In genomic region chr2:62036229-62036628, GRCh38 we compare ENCODE assay signal across 29 cellular contexts.
"Had no signal": no experiment of that assay in that cellular context is flagged by ENCODE, and none has a peak within 500 bp of the region (broad histone marks: within the 10 kb centered on the region; RNA-seq: fewer than 3 reads in every experiment).

No MANE protein-coding gene starts in this region.

- H3K36me3 Mint-ChIP-seq: stimulated activated effector memory CD8-positive, alpha-beta T cell treated with anti-CD3 and anti-CD28 coated beads, Interleukin-12 subunit alpha, Interleukin-12 subunit beta, amount 100 ng/mL, for 72 hours had no signal

- H3K4me1 ChIP-seq: stomach, suprapubic skin, testis, tibial artery, tibial nerve, upper lobe of right lung, uterus, vagina had no signal

- H3K4me3 Mint-ChIP-seq: stimulated activated effector memory CD8-positive, alpha-beta T cell treated with anti-CD3 and anti-CD28 coated beads, Interleukin-12 subunit alpha, Interleukin-12 subunit beta, amount 100 ng/mL, for 72 hours; stimulated activated memory B cell treated with anti-CD40 and anti-IgM and Interleukin-4, amounts not matched to agents 10 μg/mL and 1 μg/mL and 100 μg/mL, for 72 hours; stimulated activated naive B cell treated with anti-CD40 and anti-IgM and Interleukin-4, amounts not matched to agents 10 μg/mL and 1 μg/mL and 100 μg/mL, for 72 hours; stimulated activated naive CD8-positive, alpha-beta T cell treated with anti-CD3 and anti-CD28 coated beads, Interleukin-15, amount 100 ng/mL, for 72 hours; stimulated activated naive CD8-positive, alpha-beta T cell treated with anti-CD3 and anti-CD28 coated beads, Interleukin-15, Interleukin-2, amounts not matched to agents 100 ng/mL and 50 ng/mL, for 24 hours had no signal

- H3K9me3 Mint-ChIP-seq: stimulated activated effector memory CD8-positive, alpha-beta T cell treated with anti-CD3 and anti-CD28 coated beads, Interleukin-12 subunit alpha, Interleukin-12 subunit beta, amount 100 ng/mL, for 72 hours; stimulated activated naive CD8-positive, alpha-beta T cell treated with anti-CD3 and anti-CD28 coated beads, Interleukin-15, amount 100 ng/mL, for 72 hours; stimulated activated naive CD8-positive, alpha-beta T cell treated with anti-CD3 and anti-CD28 coated beads, Interleukin-15, Interleukin-2, amounts not matched to agents 100 ng/mL and 50 ng/mL, for 24 hours had no signal

- H3K9me3 ChIP-seq: stomach, suprapubic skin, testis, thoracic aorta, thyroid gland, tibial artery, tibial nerve, transverse colon, upper lobe of left lung, upper lobe of right lung, uterus, vagina had no signal

- H3K36me3 ChIP-seq: stomach, suprapubic skin, thoracic aorta, thyroid gland, tibial artery, tibial nerve, transverse colon, upper lobe of left lung, upper lobe of right lung, uterus, vagina had no signal

- H3K27ac Mint-ChIP-seq: stimulated activated effector memory CD8-positive, alpha-beta T cell treated with anti-CD3 and anti-CD28 coated beads, Interleukin-12 subunit alpha, Interleukin-12 subunit beta, amount 100 ng/mL, for 72 hours; stimulated activated memory B cell treated with anti-CD40 and anti-IgM and Interleukin-4, amounts not matched to agents 10 μg/mL and 1 μg/mL and 100 μg/mL, for 72 hours; stimulated activated naive B cell treated with anti-CD40 and anti-IgM and Interleukin-4, amounts not matched to agents 10 μg/mL and 1 μg/mL and 100 μg/mL, for 72 hours; stimulated activated naive CD8-positive, alpha-beta T cell treated with anti-CD3 and anti-CD28 coated beads, Interleukin-15, Interleukin-2, amounts not matched to agents 100 ng/mL and 50 ng/mL, for 24 hours had no signal

- H3K27ac ChIP-seq: stomach, suprapubic skin, testis, thoracic aorta, thyroid gland, tibial artery, tibial nerve, transverse colon, upper lobe of left lung, upper lobe of right lung, uterus, vagina had no signal

- H3K4me3 ChIP-seq: stomach, suprapubic skin, testis, thoracic aorta, thyroid gland, tibial artery, tibial nerve, transverse colon, upper lobe of left lung, upper lobe of right lung, uterus, vagina had no signal

- FAIRE-seq: urothelium cell line had no signal

- H3K27me3 ChIP-seq: stomach, suprapubic skin, testis, thyroid gland, tibial artery, tibial nerve, transverse colon, upper lobe of left lung, upper lobe of right lung, uterus, vagina had no signal

- DNase-seq: stimulated activated CD4-positive, alpha-beta T cell treated with anti-CD3 and anti-CD28 coated beads, Interleukin-2, amount 100 ng/mL, for 48 hours; stimulated activated CD4-positive, alpha-beta T cell treated with anti-CD3 and anti-CD28 coated beads, Interleukin-4, amount 100 ng/mL, for 1 hour; stimulated activated CD4-positive, alpha-beta T cell treated with anti-CD3 and anti-CD28 coated beads, Interleukin-4, amount 100 ng/mL, for 24 hours; stimulated activated CD4-positive, alpha-beta T cell treated with anti-CD3 and anti-CD28 coated beads, Interleukin-4, amount 100 ng/mL, for 4 hours; stimulated activated CD8-positive, alpha-beta memory T cell treated with anti-CD3 and anti-CD28 coated beads, Interleukin-4, amount 100 ng/mL, for 48 hours; stimulated activated naive B cell treated with anti-CD40 and anti-IgM and Interleukin-4, amounts not matched to agents 10 μg/mL and 1 μg/mL and 100 μg/mL, for 72 hours; stimulated activated naive CD4-positive, alpha-beta T cell; stimulated activated naive CD4-positive, alpha-beta T cell treated with Interleukin-2 at 50 U/mL for 16 hours; stimulated activated naive CD8-positive, alpha-beta T cell treated with anti-CD3 and anti-CD28 coated beads, Interleukin-15, amount 100 ng/mL, for 72 hours; stimulated activated naive CD8-positive, alpha-beta T cell treated with anti-CD3 and anti-CD28 coated beads, Interleukin-15, Interleukin-2, amounts not matched to agents 100 U/mL and 50 U/mL, for 24 hours; stomach; substantia nigra; testis; thyroid gland; tibial artery; transverse colon; trophoblast cell; upper lobe of left lung; upper lobe of right lung; uterus had no signal

- H3K27me3 Mint-ChIP-seq: stimulated activated memory B cell treated with anti-CD40 and anti-IgM and Interleukin-4, amounts not matched to agents 10 μg/mL and 1 μg/mL and 100 μg/mL, for 72 hours; stimulated activated naive B cell treated with anti-CD40 and anti-IgM and Interleukin-4, amounts not matched to agents 10 μg/mL and 1 μg/mL and 100 μg/mL, for 72 hours; stimulated activated naive CD8-positive, alpha-beta T cell treated with anti-CD3 and anti-CD28 coated beads, Interleukin-15, amount 100 ng/mL, for 72 hours; stimulated activated naive CD8-positive, alpha-beta T cell treated with anti-CD3 and anti-CD28 coated beads, Interleukin-15, Interleukin-2, amounts not matched to agents 100 ng/mL and 50 ng/mL, for 24 hours; type B pancreatic cell had no signal
